ENCODE assay signal across 10 cellular contexts in the genomic region with DNA sequence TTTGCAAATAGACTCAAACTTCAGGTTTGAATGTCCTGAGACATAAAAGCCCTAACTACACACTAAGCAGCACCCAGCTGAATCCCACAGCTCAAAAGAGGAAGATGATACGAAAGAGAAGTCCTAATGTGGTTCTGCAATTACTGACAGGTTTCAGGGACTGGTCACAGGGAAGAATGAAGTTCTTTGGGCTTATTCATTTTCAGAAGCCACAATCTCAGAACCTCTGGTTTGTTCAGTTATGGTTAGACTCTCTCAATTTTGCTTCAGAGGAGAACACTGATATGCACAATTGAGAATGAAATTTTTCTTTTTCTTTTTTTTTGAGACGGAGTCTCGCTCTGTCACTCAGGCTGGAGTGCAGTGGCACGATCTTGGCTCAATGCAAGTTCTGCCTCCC.
DNase-seq lines count a peak whose midpoint lies in the region; ATAC-seq and TF ChIP-seq lines count a peak whose summit lies in the region.
"Had no signal": no experiment of that assay in that cellular context is flagged by ENCODE, and none has a peak within 500 bp of the region (broad histone marks: within the 10 kb centered on the region; RNA-seq: fewer than 3 reads in every experiment).

No MANE protein-coding gene starts in this region.

- no peak overlapping the region for H3K4me3 ChIP-seq in mesenchymal stem cell (ENCODE audit: insufficient read depth in 1 of 2, low read depth in 1 of 2, low read length in 2 of 2)
- no peak overlapping the region for H3K4me3 ChIP-seq in right cardiac atrium (ENCODE audit: low read length)
- H3K4me3 ChIP-seq in ovary = no peak overlapping the region

- H3K79me1 ChIP-seq in mesenchymal stem cell (replicated peaks; ENCODE audit: low read length, poor library complexity, severe bottlenecking) = no peaks in the 10 kb centered on the region

- no peak for TF ChIP-seq EP300 in ovary (IDR thresholded peaks at IDR 0.05)

- no peak overlapping the region for H3K23ac ChIP-seq in mesenchymal stem cell (ENCODE audit: low read length in 2 of 2)

- H2BK12ac ChIP-seq in mesenchymal stem cell (ENCODE audit: low read length in 2 of 2) = no peak overlapping the region

- POLR2A ChIA-PET in RWPE1 (lab: Yijun Ruan, JAX; ENCODE audit: low non-redundant PET) = no interaction called here

- no peak overlapping the region for H3K14ac ChIP-seq in mesenchymal stem cell (ENCODE audit: low read length in 2 of 2)

- 96% methylated on average over 4 of the region's 4 CpGs for WGBS in mesenchymal stem cell
- whole genome bisulfite sequencing in right cardiac atrium = 87% methylated on average over 4 of the region's 4 CpGs
- WGBS in ovary, 3 donors = 88 to 91% (median 91%) methylated on average over 4 of the region's 4 CpGs

- no peaks in the 10 kb centered on the region for H3K4me1 ChIP-seq in mesenchymal stem cell (ENCODE audit: control insufficient read depth, insufficient read depth, low read depth, low read length)
- H3K4me1 ChIP-seq in right cardiac atrium (ENCODE audit: control insufficient read depth, insufficient read depth, low read length) = no peaks in the 10 kb centered on the region
- H3K4me1 ChIP-seq in ovary (ENCODE audit: insufficient read depth) = no peaks in the 10 kb centered on the region

- H4K8ac ChIP-seq in mesenchymal stem cell (ENCODE audit: low read length) = no peak overlapping the region

- H3K4me2 ChIP-seq in mesenchymal stem cell (ENCODE audit: low read length, poor library complexity, severe bottlenecking) = no peak overlapping the region

- no peak overlapping the region for H2AFZ ChIP-seq in mesenchymal stem cell (ENCODE audit: low read depth, low read length)

- H3K4ac ChIP-seq in mesenchymal stem cell (ENCODE audit: low read depth in 1 of 2, low read length in 2 of 2) = no peak overlapping the region

- H2BK120ac ChIP-seq in mesenchymal stem cell (ENCODE audit: low read depth, low read length) = no peak overlapping the region

- no peak overlapping the region for H2BK5ac ChIP-seq in mesenchymal stem cell (ENCODE audit: low read depth, low read length, poor library complexity, severe bottlenecking)

- intact Hi-C loops in right cardiac atrium (cut with DNase I) (no loop called here), ovary (cut with DNase I) (no loop called here)

- TF ChIP-seq CTCF in RWPE1 (conservative IDR thresholded peaks at IDR 0.05; ENCODE audit: low read depth) = no peak
- no peak for TF ChIP-seq CTCF in ovary (IDR thresholded peaks at IDR 0.05)

- CTCF ChIA-PET in RWPE1 (lab: Yijun Ruan, JAX) = interaction anchor here (0.5 kb wide), 1 partner anchor 221 kb away, joined by 3 read pairs; no protein-coding TSS in a partner anchor

- ATAC-seq in GM19043 (IDR thresholded peaks at IDR 0.05; ENCODE audit: low read depth, unreplicated experiment) (peak; percentile 92), GM21825 (IDR thresholded peaks at IDR 0.05; ENCODE audit: unreplicated experiment) (peak; percentile 92), HG03378 (IDR thresholded peaks at IDR 0.05; ENCODE audit: unreplicated experiment) (peak; percentile 97), right cardiac atrium (no peak)

- H3K36me3 ChIP-seq in mesenchymal stem cell (ENCODE audit: control insufficient read depth in 1 of 2, insufficient read depth in 2 of 2, low read depth in 1 of 2, low read length in 2 of 2) (no peaks in the 10 kb centered on the region), ovary (no peaks in the 10 kb centered on the region)

- H3K27me3 ChIP-seq in mesenchymal stem cell (ENCODE audit: control insufficient read depth in 1 of 2, insufficient read depth in 1 of 2, low read length in 2 of 2) (no peaks in the 10 kb centered on the region), right cardiac atrium (ENCODE audit: control insufficient read depth, insufficient read depth) (no peaks in the 10 kb centered on the region), ovary (no peaks in the 10 kb centered on the region)

- H2BK15ac ChIP-seq in mesenchymal stem cell (ENCODE audit: low read depth, poor library complexity, severe bottlenecking) = no peak overlapping the region

- DNase-seq in mesenchymal stem cell = no peak
- no peak for DNase-seq in RWPE1 (ENCODE audit: low spot score)
- no peak for DNase-seq in right cardiac atrium
- DNase-seq in ovary = no peak
- DNase-seq: effector CD4-positive, alpha-beta T cell; NCI-H510A treated with DMSO at 0.1 percent for 48 hours; T-helper 9 cell had no signal

- no peak overlapping the region for H3K18ac ChIP-seq in mesenchymal stem cell (ENCODE audit: low read depth in 1 of 2, low read length in 2 of 2)

- H4K91ac ChIP-seq in mesenchymal stem cell (ENCODE audit: low read length) = no peak overlapping the region

- H3K27ac ChIP-seq in mesenchymal stem cell (ENCODE audit: low read length, poor library complexity, severe bottlenecking) (no peak overlapping the region), RWPE1 (no peak overlapping the region), right cardiac atrium (ENCODE audit: low read length) (no peak overlapping the region), ovary (no peak overlapping the region)

- peak overlapping the region; percentile 4 for H3K9ac ChIP-seq in mesenchymal stem cell (ENCODE audit: low read length)

- no peak for TF ChIP-seq POLR2A in ovary (IDR thresholded peaks at IDR 0.05)

- no peak overlapping the region for H2AK5ac ChIP-seq in mesenchymal stem cell (ENCODE audit: low read length, severe bottlenecking)

- H3K9me3 ChIP-seq in mesenchymal stem cell (ENCODE audit: control insufficient read depth, low read length) (no peaks in the 10 kb centered on the region), right cardiac atrium (ENCODE audit: control insufficient read depth, low read length) (no peaks in the 10 kb centered on the region), ovary (no peaks in the 10 kb centered on the region)

Comparison
In these comparisons a context has a peak if more than half of its experiments do, and no peak if none do; other contexts are left out.
1. ATAC-seq: peak in GM19043 (single experiment), GM21825 (single experiment) and HG03378 (single experiment); none in right cardiac atrium (0 of 2).